31 cellular contexts compared by ENCODE assay signal in genomic region chr13:22561581-22561980, GRCh38.
A peak's percentile ranks its signal among the peaks of the same experiment; 100 is the strongest.
DNase-seq lines count a peak whose midpoint lies in the region; ATAC-seq lines count a peak whose summit lies in the region.
"Had no signal": no experiment of that assay in that cellular context is flagged by ENCODE, and none has a peak within 500 bp of the region (broad histone marks: within the 10 kb centered on the region; RNA-seq: fewer than 3 reads in every experiment).

No MANE protein-coding gene starts in this region.

- H3K27ac Mint-ChIP-seq in activated T-cell treated with anti-CD3 and anti-CD28 coated beads, Interleukin-2, amount 50 U/mL, for 72 hours = no peak overlapping the region
- no peak overlapping the region for H3K27ac Mint-ChIP-seq in T-helper 17 cell
- H3K27ac Mint-ChIP-seq: activated CD8-positive, alpha-beta T cell treated with anti-CD3 and anti-CD28 coated beads for 36 hours; activated naive CD8-positive, alpha-beta T cell treated with anti-CD3 and anti-CD28 coated beads, Interleukin-2, amount 10 ng/mL, durations not matched to agents 7 days and 5 days; CD14-positive monocyte; HFFc6; naive thymus-derived CD8-positive, alpha-beta T cell; stimulated activated naive CD8-positive, alpha-beta T cell treated with anti-CD3 and anti-CD28 coated beads, Interleukin-15, amount 100 ng/mL, for 72 hours had no signal

- peak; percentile 62 for DNase-seq in Daoy (ENCODE audit: low read depth)
- DNase-seq in NCI-H2081 treated with DMSO at 0.1 percent for 48 hours (lab: John Stamatoyannopoulos, UW) = peak; percentile 17
- peak; percentile 17 for DNase-seq in NCI-H774 (lab: John Stamatoyannopoulos, UW)
- DNase-seq in kidney glomerular epithelial cell (lab: John Stamatoyannopoulos, UW) = peak; percentile 6
- no peak for DNase-seq in NCI-H2171 (lab: John Stamatoyannopoulos, UW)
- no peak for DNase-seq in activated T-cell treated with anti-CD3 and anti-CD28 coated beads, Interleukin-2, amount 50 U/mL, for 72 hours
- DNase-seq in T-helper 17 cell = no peak
- no peak for DNase-seq in AML-193 (lab: John Stamatoyannopoulos, UW)
- DNase-seq: activated CD4-positive, alpha-beta T cell treated with anti-CD3 and anti-CD28 coated beads for 1 hour; activated CD8-positive, alpha-beta T cell treated with anti-CD3 and anti-CD28 coated beads for 36 hours; activated effector memory CD4-positive, alpha-beta T cell treated with Interleukin-2 at 50 U/mL for 16 hours; activated naive CD8-positive, alpha-beta T cell treated with anti-CD3 and anti-CD28 coated beads, Interleukin-2, amount 10 ng/mL, durations not matched to agents 7 days and 5 days; body of pancreas; cerebellar nuclear complex; dorsolateral prefrontal cortex; GOT3; HFFc6; hypothalamus; Karpas-422; left ventricle myocardium superior; naive thymus-derived CD8-positive, alpha-beta T cell; NCI-H187 treated with DMSO at 0.1 percent for 48 hours; NCI-H526; RPMI8226; small intestine; stimulated activated CD4-positive, alpha-beta T cell treated with anti-CD3 and anti-CD28 coated beads, Interleukin-1b, Interleukin-23, amount 100 ng/mL, for 48 hours; stimulated activated CD8-positive, alpha-beta memory T cell treated with anti-CD3 and anti-CD28 coated beads, Interleukin-4, amount 100 ng/mL, for 48 hours; stimulated activated naive CD8-positive, alpha-beta T cell treated with anti-CD3 and anti-CD28 coated beads, Interleukin-15, amount 100 ng/mL, for 72 hours; tibial artery had no signal

- no peaks in the 10 kb centered on the region for H3K27me3 Mint-ChIP-seq in activated T-cell treated with anti-CD3 and anti-CD28 coated beads, Interleukin-2, amount 50 U/mL, for 72 hours (ENCODE audit: low read depth)
- no peaks in the 10 kb centered on the region for H3K27me3 Mint-ChIP-seq in T-helper 17 cell
- H3K27me3 Mint-ChIP-seq: activated CD8-positive, alpha-beta T cell treated with anti-CD3 and anti-CD28 coated beads for 36 hours; activated naive CD8-positive, alpha-beta T cell treated with anti-CD3 and anti-CD28 coated beads, Interleukin-2, amount 10 ng/mL, durations not matched to agents 7 days and 5 days; naive thymus-derived CD8-positive, alpha-beta T cell; stimulated activated naive CD8-positive, alpha-beta T cell treated with anti-CD3 and anti-CD28 coated beads, Interleukin-15, amount 100 ng/mL, for 72 hours had no signal

- no peaks in the 10 kb centered on the region for H3K4me1 Mint-ChIP-seq in activated T-cell treated with anti-CD3 and anti-CD28 coated beads, Interleukin-2, amount 50 U/mL, for 72 hours (ENCODE audit: low read depth)
- no peaks in the 10 kb centered on the region for H3K4me1 Mint-ChIP-seq in T-helper 17 cell
- H3K4me1 Mint-ChIP-seq: activated naive CD8-positive, alpha-beta T cell treated with anti-CD3 and anti-CD28 coated beads, Interleukin-2, amount 10 ng/mL, durations not matched to agents 7 days and 5 days; CD14-positive monocyte; naive thymus-derived CD8-positive, alpha-beta T cell; stimulated activated naive CD8-positive, alpha-beta T cell treated with anti-CD3 and anti-CD28 coated beads, Interleukin-15, amount 100 ng/mL, for 72 hours had no signal

- ATAC-seq in activated T-cell treated with anti-CD3 and anti-CD28 coated beads, Interleukin-2, amount 50 U/mL, for 72 hours (replicated peaks in 1 of 2) = no peak
- no peak for ATAC-seq in T-helper 17 cell
- ATAC-seq: activated CD8-positive, alpha-beta T cell treated with anti-CD3 and anti-CD28 coated beads for 36 hours; body of pancreas; gastroesophageal sphincter; left ventricle myocardium superior; naive thymus-derived CD8-positive, alpha-beta T cell; stimulated activated naive CD8-positive, alpha-beta T cell treated with anti-CD3 and anti-CD28 coated beads, Interleukin-15, amount 100 ng/mL, for 72 hours had no signal

- H3K4me3 Mint-ChIP-seq in activated T-cell treated with anti-CD3 and anti-CD28 coated beads, Interleukin-2, amount 50 U/mL, for 72 hours = no peak overlapping the region
- no peak overlapping the region for H3K4me3 Mint-ChIP-seq in T-helper 17 cell
- H3K4me3 Mint-ChIP-seq: activated CD8-positive, alpha-beta T cell treated with anti-CD3 and anti-CD28 coated beads for 36 hours; activated naive CD8-positive, alpha-beta T cell treated with anti-CD3 and anti-CD28 coated beads, Interleukin-2, amount 10 ng/mL, durations not matched to agents 7 days and 5 days; CD14-positive monocyte; HFFc6; naive thymus-derived CD8-positive, alpha-beta T cell; stimulated activated naive CD8-positive, alpha-beta T cell treated with anti-CD3 and anti-CD28 coated beads, Interleukin-15, amount 100 ng/mL, for 72 hours had no signal

- H3K9me3 ChIP-seq in T-helper 17 cell (ENCODE audit: control insufficient read depth, low read length, poor library complexity, severe bottlenecking) = no peaks in the 10 kb centered on the region
- H3K9me3 ChIP-seq: body of pancreas had no signal

- H3K9me3 Mint-ChIP-seq in activated T-cell treated with anti-CD3 and anti-CD28 coated beads, Interleukin-2, amount 50 U/mL, for 72 hours = peaks cover 7 to 9% of the 10 kb centered on the region in 2 donors

- H3K36me3 Mint-ChIP-seq in activated T-cell treated with anti-CD3 and anti-CD28 coated beads, Interleukin-2, amount 50 U/mL, for 72 hours (ENCODE audit: insufficient read depth in 2 of 2) = no peaks in the 10 kb centered on the region
- peaks cover 2% of the 10 kb centered on the region for H3K36me3 Mint-ChIP-seq in T-helper 17 cell (ENCODE audit: low read depth)
- H3K36me3 Mint-ChIP-seq: activated naive CD8-positive, alpha-beta T cell treated with anti-CD3 and anti-CD28 coated beads, Interleukin-2, amount 10 ng/mL, durations not matched to agents 7 days and 5 days; CD14-positive monocyte had no signal

Comparison
In these comparisons a context has a peak if more than half of its experiments do, and no peak if none do; other contexts are left out.
1. DNase-seq: peak in Daoy (single experiment), NCI-H2081 treated with DMSO at 0.1 percent for 48 hours (single experiment), NCI-H774 (single experiment) and kidney glomerular epithelial cell (single experiment); none in NCI-H2171 (single experiment), activated T-cell treated with anti-CD3 and anti-CD28 coated beads, Interleukin-2, amount 50 U/mL, for 72 hours (0 of 2), T-helper 17 cell (0 of 3) and AML-193 (0 of 2).